10 cellular contexts compared by ENCODE assay signal in genomic region chr6:165571721-165572132, GRCh38.
DNase-seq lines count a peak whose midpoint lies in the region; ATAC-seq lines count a peak whose summit lies in the region.
"Had no signal": no experiment of that assay in that cellular context is flagged by ENCODE, and none has a peak within 500 bp of the region (broad histone marks: within the 10 kb centered on the region; RNA-seq: fewer than 3 reads in every experiment).

No MANE protein-coding gene starts in this region.

- intact Hi-C loops in cardiac septum (cut with DNase I), result loop anchor here (5.0 kb wide), 1 partner anchor 76 kb away; no protein-coding TSS in a partner anchor

- DNase-seq in left kidney (ENCODE audit: low read depth, low spot score) (peak; percentile 28), RKO (ENCODE audit: low spot score) (no peak), cardiac septum (ENCODE audit: low spot score) (no peak), occipital lobe (lab: John Stamatoyannopoulos, UW) (no peak)
- DNase-seq in stimulated activated CD4-positive, alpha-beta T cell treated with anti-CD3 and anti-CD28 coated beads, Interleukin-15, amount 100 ng/mL, for 24 hours, result no peak
- DNase-seq: COR-L47, NCI-H1105 treated with DMSO at 0.1 percent for 48 hours had no signal

- ATAC-seq in GM18519 (IDR thresholded peaks at IDR 0.05; ENCODE audit: low FRiP score, unreplicated experiment) (peak; percentile 91), GM21723 (IDR thresholded peaks at IDR 0.05; ENCODE audit: unreplicated experiment) (peak; percentile 90), HG03432 (IDR thresholded peaks at IDR 0.05; ENCODE audit: unreplicated experiment) (peak; percentile 83)
